ENCODE assay signal across 7 cellular contexts in the genomic region with DNA sequence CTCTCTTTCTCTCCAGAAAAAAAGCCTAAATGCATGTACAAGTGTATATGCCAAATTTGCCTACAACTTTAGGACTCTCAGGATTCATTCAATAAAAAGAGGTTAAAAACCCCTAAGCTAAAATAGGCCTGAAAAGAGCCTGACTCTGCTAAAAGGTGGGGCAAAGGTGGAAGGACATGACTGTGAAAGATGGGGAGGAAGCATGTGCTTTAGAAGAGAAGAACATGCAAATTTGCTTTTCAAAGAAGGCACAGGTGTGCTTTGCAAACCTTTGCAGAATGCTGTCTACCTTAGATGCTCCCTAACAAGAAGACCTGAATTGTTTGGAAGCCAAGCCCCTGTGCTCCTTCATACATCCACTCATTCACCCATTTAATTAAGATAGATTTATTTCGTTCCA.
"Had no signal": no experiment of that assay in that cellular context is flagged by ENCODE, and none has a peak within 500 bp of the region (broad histone marks: within the 10 kb centered on the region; RNA-seq: fewer than 3 reads in every experiment).

No MANE protein-coding gene starts in this region.

- DNase-seq: GOT3, H9, HCEC 1CT, IMR-90 had no signal

- FAIRE-seq: H54, HTR-8/SVneo, K562 had no signal

- ATAC-seq: K562 had no signal

- H3K4me3 ChIP-seq: K562 had no signal
